9 cellular contexts compared by ENCODE assay signal in the genomic region with DNA sequence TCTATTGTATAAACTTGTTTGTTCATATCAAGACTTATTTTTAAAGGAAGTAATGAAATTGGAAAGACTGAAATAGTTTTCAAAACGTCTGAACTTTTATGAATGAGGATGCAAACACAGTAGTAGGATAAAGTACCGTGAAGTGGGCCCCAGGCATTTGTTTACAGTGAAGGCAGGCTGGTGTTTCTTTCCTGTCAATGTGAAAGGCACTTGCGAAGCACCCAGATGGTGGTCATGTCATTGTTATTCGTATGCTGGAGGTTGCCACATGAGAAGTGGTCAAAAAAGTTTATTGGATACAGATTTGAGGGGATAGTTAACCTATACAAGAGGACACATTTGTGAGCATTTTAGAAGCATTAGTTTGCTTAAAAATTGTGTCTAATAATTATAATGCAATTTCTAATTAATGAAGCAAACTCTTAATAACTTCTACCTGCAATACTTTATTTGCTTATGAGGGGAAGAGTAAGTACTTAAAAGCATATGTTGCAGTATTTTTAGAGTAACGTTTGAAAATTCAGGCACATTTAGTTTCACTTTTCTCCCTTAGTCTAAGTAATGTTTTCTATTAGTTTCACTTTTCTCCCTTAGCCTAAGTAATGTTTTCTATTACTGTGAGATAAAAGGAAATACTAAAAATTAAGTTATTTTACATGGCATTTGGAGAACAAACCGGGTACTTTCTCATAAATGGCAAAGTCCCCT.
DNase-seq lines count a peak whose midpoint lies in the region; ATAC-seq, FAIRE-seq and TF ChIP-seq lines count a peak whose summit lies in the region.
"Had no signal": no experiment of that assay in that cellular context is flagged by ENCODE, and none has a peak within 500 bp of the region (broad histone marks: within the 10 kb centered on the region; RNA-seq: fewer than 3 reads in every experiment).

No MANE protein-coding gene starts in this region.

- peak; percentile 17 for DNase-seq in MV-4-11 (lab: John Stamatoyannopoulos, UW)
- no peak for DNase-seq in H1 (ENCODE audit: low read depth in 1 of 2, low spot score in 2 of 2)
- no peak for DNase-seq in skeletal muscle cell (ENCODE audit: low read depth)
- no peak for DNase-seq in HUDEP-2 (lab: John Stamatoyannopoulos, UW; ENCODE audit: unreplicated experiment in 76 of 76)
- DNase-seq in SIG-M5 (lab: John Stamatoyannopoulos, UW) = no peak
- no peak for DNase-seq in A673 (ENCODE audit: low spot score)
- DNase-seq in NCI-H146 (lab: John Stamatoyannopoulos, UW) = no peak
- DNase-seq: NCI-H2171 treated with DMSO at 0.1 percent for 48 hours had no signal

- H2BK120ac ChIP-seq in H1 (replicated peaks; ENCODE audit: low read depth, low read length) = peak overlapping the region; percentile 10

- no peaks in the 10 kb centered on the region for H3K79me2 ChIP-seq in H1 (ENCODE audit: control insufficient read depth in 1 of 2, insufficient read depth in 2 of 2, low read length in 2 of 2)

- H3K4me3 ChIP-seq in H1 (ENCODE audit: extremely low read depth in 1 of 4, insufficient read depth in 2 of 4, low read depth in 3 of 4, low read length in 4 of 4) (peak overlapping the region in 2 of 4 experiments; percentile 1 to 33; a peak in 2 of 8 replicates), skeletal muscle cell (ENCODE audit: low read depth, low read length) (peak overlapping the region; percentile 8), A673 (ENCODE audit: low read depth, low read length, poor library complexity, severe bottlenecking) (no peak overlapping the region)

- no peak for TF ChIP-seq CTCF in H1 (IDR thresholded peaks at IDR 0.05; ENCODE audit: control extremely low read depth in 1 of 3, insufficient read depth in 1 of 3, low read depth in 1 of 3, low read length in 3 of 3)
- no peak for TF ChIP-seq CTCF in A673 (conservative IDR thresholded peaks at IDR 0.05; ENCODE audit: low read depth, low read length)

- intact Hi-C loops in A673 (cut with micrococcal nuclease; ENCODE audit: unreplicated experiment) = no loop called here

- peak; percentile 51 for ATAC-seq in GM18511 (IDR thresholded peaks at IDR 0.05; ENCODE audit: unreplicated experiment)

- H3K4me2 ChIP-seq in H1 (ENCODE audit: insufficient read depth in 1 of 2, low read depth in 2 of 2, low read length in 2 of 2) = peak overlapping the region; percentile 48 to 63

- H2BK20ac ChIP-seq in H1 (ENCODE audit: low read length) = no peak overlapping the region

- H3K27ac ChIP-seq in H1 (ENCODE audit: low read depth, low read length) (peak overlapping the region; percentile 73; the same call in 1 of the 2 replicates), A673 (ENCODE audit: low read depth, low read length, poor library complexity, severe bottlenecking) (no peak overlapping the region)

- peaks cover 2% of the 10 kb centered on the region; the same call in 1 of the 2 replicates for H3K79me1 ChIP-seq in H1 (ENCODE audit: low read depth, low read length)

- POLR2A ChIA-PET in H1 (lab: Charles Lee; ENCODE audit: partially characterized antibody) = interaction anchor here (0.9 kb wide), 1 partner anchor 10 kb away, joined by 3 read pairs; no protein-coding TSS in a partner anchor
- POLR2A ChIA-PET in A673 (lab: Charles Lee; ENCODE audit: low non-redundant PET) = no interaction called here

- H4K20me1 ChIP-seq in H1 (replicated peaks in 1 of 2; ENCODE audit: control insufficient read depth in 1 of 2, insufficient read depth in 2 of 2, low read length in 2 of 2) = no peaks in the 10 kb centered on the region

- no peak overlapping the region for H3K14ac ChIP-seq in H1 (ENCODE audit: insufficient read length)

- H3K23ac ChIP-seq in H1 (ENCODE audit: insufficient read length) = no peak overlapping the region

- FAIRE-seq in H1 (lab: Jason Lieb, UNC) = no peak

- no peak overlapping the region for H2BK15ac ChIP-seq in H1 (ENCODE audit: low read length)

- H4K91ac ChIP-seq in H1 (replicated peaks; ENCODE audit: insufficient read length, low read length) = no peak overlapping the region

- H2AK5ac ChIP-seq in H1 (ENCODE audit: low read depth, low read length) = no peak overlapping the region

- no peak overlapping the region for H2BK12ac ChIP-seq in H1 (ENCODE audit: low read depth, low read length)

- no peak overlapping the region for H4K8ac ChIP-seq in H1 (ENCODE audit: extremely low read depth, insufficient read depth, low read length)

- no peak overlapping the region for H2AFZ ChIP-seq in H1 (ENCODE audit: low read length)

- H3K27me3 ChIP-seq in H1 (replicated peaks in 1 of 4; ENCODE audit: control insufficient read depth in 3 of 4, extremely low read depth in 1 of 4, insufficient read depth in 3 of 4, low read length in 3 of 4) = no peaks in the 10 kb centered on the region
- H3K27me3 ChIP-seq in A673 (replicated peaks; ENCODE audit: insufficient read depth, low read depth, low read length, poor library complexity) = no peaks in the 10 kb centered on the region

- H3K9me3 ChIP-seq in H1 (ENCODE audit: insufficient read depth in 2 of 2, low read depth in 1 of 2, low read length in 1 of 2) (no peaks in the 10 kb centered on the region), A673 (ENCODE audit: low read depth, low read length, poor library complexity, severe bottlenecking) (no peaks in the 10 kb centered on the region)

- no peak for TF ChIP-seq RAD21 in H1 (IDR thresholded peaks at IDR 0.05 in 1 of 2, conservative IDR thresholded peaks at IDR 0.05 in 1 of 2; ENCODE audit: low read depth in 2 of 2, low read length in 2 of 2)

- H3K4ac ChIP-seq in H1 (replicated peaks; ENCODE audit: insufficient read length, low read depth, low read length) = no peak overlapping the region

- H3K9ac ChIP-seq in H1 (replicated peaks in 1 of 4; ENCODE audit: extremely low read depth in 1 of 4, low read depth in 3 of 4, low read length in 3 of 4) = no peak overlapping the region

- H3K4me1 ChIP-seq in H1 (replicated peaks in 1 of 4; ENCODE audit: control insufficient read depth in 3 of 4, insufficient read depth in 4 of 4, low read length in 3 of 4) (peaks cover 6 to 32% (median 20%) of the 10 kb centered on the region in 4 experiments), A673 (ENCODE audit: insufficient read depth, low read length, poor library complexity, severe bottlenecking) (no peaks in the 10 kb centered on the region)

- CTCF ChIA-PET in H1 (lab: Charles Lee; ENCODE audit: partially characterized antibody) (interaction anchor here (0.6 to 1.4 kb wide), 3 partner anchors 9 to 166 kb away, joined by 3 read pairs; no protein-coding TSS in a partner anchor), A673 (lab: Charles Lee) (no interaction called here)

- H3K23me2 ChIP-seq in H1 (ENCODE audit: low read depth, low read length) = no peaks in the 10 kb centered on the region; the same call in 1 of the 2 replicates

- TF ChIP-seq POLR2A in H1 (IDR thresholded peaks at IDR 0.05; ENCODE audit: control extremely low read depth in 1 of 2, low read depth in 2 of 2, low read length in 2 of 2) = no peak

- BruUV-seq in A673 (replicated peaks; lab: Mats Ljungman, UMichigan) = no TSS peak

- peak overlapping the region; percentile 27 for H4K5ac ChIP-seq in H1 (ENCODE audit: insufficient read length, low read depth, low read length)

- TF ChIP-seq EP300 in H1 (IDR thresholded peaks at IDR 0.05; ENCODE audit: borderline replicate concordance in 1 of 2, low read depth in 2 of 2, low read length in 2 of 2) = no peak

- H2BK5ac ChIP-seq in H1 (ENCODE audit: low read depth, low read length) = peak overlapping the region; percentile 72; the same call in 1 of the 2 replicates

- H3K36me3 ChIP-seq in H1 (ENCODE audit: control insufficient read depth in 2 of 4, insufficient read depth in 4 of 4, low read length in 3 of 4) = no peaks in the 10 kb centered on the region; a peak in 1 of 8 replicates
- H3K36me3 ChIP-seq in A673 (ENCODE audit: insufficient read depth, low read length, poor library complexity, severe bottlenecking) = no peaks in the 10 kb centered on the region

- no peak overlapping the region for H3K56ac ChIP-seq in H1 (replicated peaks; ENCODE audit: insufficient read length, low read depth, low read length)

- H3K18ac ChIP-seq in H1 (ENCODE audit: extremely low read depth, low read length) = no peak overlapping the region

- WGBS in H1 (ENCODE audit: extremely low coverage in 1 of 2, insufficient coverage in 1 of 2, insufficient read length in 1 of 2, insufficient replicate concordance in 2 of 2, low coverage in 1 of 2, low lambda C conversion rate in 2 of 2, missing lambda C conversion rate in 1 of 2), 2 experiments = 19% methylated on average over 6 of the region's 6 CpGs; no CpG with 5 or more reads in 1 of the 2 experiments

TF ChIP-seq in H1, 55 proteins besides CTCF, POLR2A, EP300 and RAD21:
- no peak for TF ChIP-seq EZH2 (IDR thresholded peaks at IDR 0.05; ENCODE audit: low read depth, low read length, severe bottlenecking)
- no peak for TF ChIP-seq CTBP2 (IDR thresholded peaks at IDR 0.05; ENCODE audit: borderline replicate concordance, insufficient read depth, insufficient read length, low read length)
- no peak for TF ChIP-seq MAX (IDR thresholded peaks at IDR 0.05)
- peak; percentile 18 to 50; a peak in 1 of 4 replicates for TF ChIP-seq SIN3A (conservative IDR thresholded peaks at IDR 0.05 in 1 of 2, IDR thresholded peaks at IDR 0.05 in 1 of 2; ENCODE audit: low read depth in 1 of 2, low read length in 2 of 2)
- no peak for TF ChIP-seq CBX5 (IDR thresholded peaks at IDR 0.05; ENCODE audit: low read depth, low read length)
- TF ChIP-seq TCF12 (IDR thresholded peaks at IDR 0.05; ENCODE audit: low read depth, low read length) = 0 out of 2 replicates have a peak, but pooled peaks have one; percentile 16
- peak; percentile 46; the same call in 1 of the 2 replicates for TF ChIP-seq CEBPB (IDR thresholded peaks at IDR 0.05; ENCODE audit: low read depth, low read length)
- TF ChIP-seq PHF8 (conservative IDR thresholded peaks at IDR 0.05; ENCODE audit: low read depth, low read length) = no peak
- TF ChIP-seq ASH2L (IDR thresholded peaks at IDR 0.05; ENCODE audit: low read length) = no peak
